In genomic region chr15:99526174-99526573, GRCh38 we compare ENCODE assay signal across 25 cellular contexts.
"Had no signal": no experiment of that assay in that cellular context is flagged by ENCODE, and none has a peak within 500 bp of the region (broad histone marks: within the 10 kb centered on the region; RNA-seq: fewer than 3 reads in every experiment).

No MANE protein-coding gene starts in this region.

- H3K36me3 Mint-ChIP-seq: activated CD4-positive, alpha-beta memory T cell treated with anti-CD3 and anti-CD28 coated beads for 36 hours had no signal

- H3K27me3 ChIP-seq: adrenal gland, body of pancreas, breast epithelium, SJCRH30 had no signal

- ATAC-seq: activated T-cell treated with anti-CD3 and anti-CD28 coated beads, Interleukin-2, amount 50 U/mL, for 4 hours; body of pancreas; Panc1 had no signal

- H3K4me3 ChIP-seq: adrenal gland, body of pancreas, breast epithelium, SJCRH30, SK-N-MC had no signal

- H3K9me3 ChIP-seq: adrenal gland, body of pancreas, breast epithelium had no signal

- H3K27ac ChIP-seq: adrenal gland, body of pancreas, breast epithelium, SJCRH30, SK-N-MC had no signal

- H3K4me1 ChIP-seq: adrenal gland, body of pancreas, breast epithelium, SJCRH30 had no signal

- H3K4me3 Mint-ChIP-seq: activated CD4-positive, alpha-beta memory T cell treated with anti-CD3 and anti-CD28 coated beads for 36 hours; activated naive CD4-positive, alpha-beta T cell treated with anti-CD3 and anti-CD28 coated beads for 36 hours; activated T-cell treated with anti-CD3 and anti-CD28 coated beads, Interleukin-2, amount 50 U/mL, for 4 hours; activated T-helper 1 cell treated with anti-CD3 and anti-CD28 coated beads, Interleukin-12 subunit alpha, Interleukin-12 subunit beta, Interleukin-2, Interleukin-4 antibody, amounts not matched to agents 30 ng/mL and 10 ng/mL and 1 ng/mL, durations not matched to agents 14 hours and 24 hours and 36 hours; T-helper 1 cell treated with Interleukin-12 subunit alpha and Interleukin-12 subunit beta and Interleukin-4 antibody, amounts not matched to agents 30 μg/mL and 1 μg/mL, for 36 hours; T-helper 2 cell treated with Interferon-gamma antibody and Interleukin-4, amounts not matched to agents 5 μg/mL and 100 μg/mL, for 36 hours had no signal

- DNase-seq: activated CD4-positive, alpha-beta memory T cell treated with anti-CD3 and anti-CD28 coated beads for 36 hours; activated CD4-positive, alpha-beta T cell treated with anti-CD3 and anti-CD28 coated beads, Interleukin-2, amount 50 U/mL, for 1 hour; activated CD8-positive, alpha-beta memory T cell treated with anti-CD3 and anti-CD28 coated beads, Interleukin-2, amount 50 U/mL, for 4 hours; activated gamma-delta T cell treated with Interleukin-2 at 50 U/mL for 16 hours; activated naive CD4-positive, alpha-beta T cell treated with anti-CD3 and anti-CD28 coated beads for 36 hours; activated T-cell treated with anti-CD3 and anti-CD28 coated beads for 4 hours; activated T-cell treated with anti-CD3 and anti-CD28 coated beads, Interleukin-2, amount 50 U/mL, for 4 hours; adrenal gland; body of pancreas; Karpas-422; NCI-H1105; NCI-H1417 treated with DMSO at 0.1 percent for 48 hours; NCI-H187 treated with DMSO at 0.1 percent for 48 hours; NCI-H345; NCI-H524 treated with DMSO at 0.1 percent for 48 hours; SHP77; SJCRH30 had no signal

- FAIRE-seq: astrocyte, TTC549 had no signal

- H3K36me3 ChIP-seq: adrenal gland, breast epithelium, SJCRH30 had no signal

- H3K27ac Mint-ChIP-seq: activated CD4-positive, alpha-beta memory T cell treated with anti-CD3 and anti-CD28 coated beads for 36 hours; activated naive CD4-positive, alpha-beta T cell treated with anti-CD3 and anti-CD28 coated beads for 36 hours; activated T-helper 1 cell treated with anti-CD3 and anti-CD28 coated beads, Interleukin-12 subunit alpha, Interleukin-12 subunit beta, Interleukin-2, Interleukin-4 antibody, amounts not matched to agents 30 ng/mL and 10 ng/mL and 1 ng/mL, durations not matched to agents 14 hours and 24 hours and 36 hours; T-helper 1 cell treated with Interleukin-12 subunit alpha and Interleukin-12 subunit beta and Interleukin-4 antibody, amounts not matched to agents 30 μg/mL and 1 μg/mL, for 36 hours; T-helper 2 cell treated with Interferon-gamma antibody and Interleukin-4, amounts not matched to agents 5 μg/mL and 100 μg/mL, for 36 hours had no signal
